ENCODE assay signal across 12 cellular contexts in the genomic region with DNA sequence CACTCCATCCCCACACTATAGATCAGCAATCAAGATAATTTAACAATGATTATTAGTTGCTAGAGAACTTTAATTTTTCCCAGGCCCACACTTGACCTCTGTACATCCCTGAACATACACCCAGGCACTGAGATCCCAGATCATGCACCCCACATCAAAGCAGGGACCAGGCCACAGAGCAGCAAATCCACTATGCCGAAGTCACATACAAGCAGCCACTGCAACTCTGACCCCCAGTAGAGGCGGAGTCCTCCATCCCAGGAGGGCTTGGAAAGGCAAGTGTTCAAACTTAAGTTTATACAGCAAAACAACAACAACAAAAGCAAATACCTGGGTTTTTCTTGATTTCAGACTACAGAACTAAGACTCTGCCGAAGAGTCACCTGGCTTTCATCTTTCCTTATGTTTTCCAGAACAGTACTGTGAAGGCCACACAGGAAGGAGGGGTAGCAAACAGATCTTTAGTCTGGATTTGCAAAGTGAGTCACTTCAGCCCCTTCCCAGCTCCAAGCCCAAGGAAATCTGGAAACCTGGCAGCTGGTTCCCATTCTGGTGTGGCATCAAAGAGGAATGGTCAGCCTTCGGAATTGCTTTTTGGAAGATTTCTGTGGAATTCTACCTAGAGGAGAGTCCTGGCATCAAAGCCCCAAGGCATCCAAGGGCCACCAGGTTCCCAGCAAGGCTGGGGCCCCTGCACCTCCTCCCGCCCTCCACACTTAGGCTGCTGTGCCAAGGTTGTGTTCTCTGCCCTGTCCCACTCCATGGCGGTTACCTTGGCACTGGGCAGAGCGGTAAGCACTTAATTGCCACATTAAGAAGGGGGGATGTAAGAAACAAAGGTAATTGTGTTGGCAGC. TPM values are rescaled to one million over a fixed set of nuclear protein-coding genes. Genes with fewer than 3 reads are reported as not detected.
DNase-seq lines count a peak whose midpoint lies in the region; ATAC-seq and TF ChIP-seq lines count a peak whose summit lies in the region.
"Had no signal": no experiment of that assay in that cellular context is flagged by ENCODE, and none has a peak within 500 bp of the region (broad histone marks: within the 10 kb centered on the region; RNA-seq: fewer than 3 reads in every experiment).

No MANE protein-coding gene starts in this region.

- intact Hi-C loops in colonic mucosa (cut with DNase I) (no loop called here), posterior vena cava (cut with DNase I) (loop anchor here (10.0 kb wide), 2 partner anchors 112 to 878 kb away; no protein-coding TSS in a partner anchor)

- peak overlapping the region; percentile 65 for H2AK5ac ChIP-seq in mesenchymal stem cell (ENCODE audit: low read length, severe bottlenecking)

- TF ChIP-seq POLR2A in suprapubic skin (IDR thresholded peaks at IDR 0.05) = no peak

- H2BK5ac ChIP-seq in mesenchymal stem cell (ENCODE audit: low read depth, low read length, poor library complexity, severe bottlenecking) = no peak overlapping the region

- no peak overlapping the region for H4K8ac ChIP-seq in mesenchymal stem cell (ENCODE audit: low read length)

- H3K4me3 ChIP-seq in NT2/D1 (ENCODE audit: insufficient read length, low read depth) (no peak overlapping the region), colonic mucosa (no peak overlapping the region), mesenchymal stem cell (ENCODE audit: insufficient read depth in 1 of 2, low read depth in 1 of 2, low read length in 2 of 2) (no peak overlapping the region), suprapubic skin (peak overlapping the region; percentile 88), BE2C (ENCODE audit: low read depth, low read length) (no peak overlapping the region)
- H3K4me3 ChIP-seq: PC-9 had no signal

- no peak for TF ChIP-seq CTCF in colonic mucosa (IDR thresholded peaks at IDR 0.05)
- TF ChIP-seq CTCF in suprapubic skin (IDR thresholded peaks at IDR 0.05) = no peak
- no peak for TF ChIP-seq CTCF in BE2C (IDR thresholded peaks at IDR 0.05; ENCODE audit: low read depth, low read length)

- H3K4me1 ChIP-seq in NT2/D1 (ENCODE audit: insufficient read depth, insufficient read length) (peaks cover 7% of the 10 kb centered on the region), colonic mucosa (peaks cover 15% of the 10 kb centered on the region), mesenchymal stem cell (ENCODE audit: control insufficient read depth, insufficient read depth, low read depth, low read length) (peaks cover 21% of the 10 kb centered on the region), suprapubic skin (peaks cover 92% of the 10 kb centered on the region), BE2C (no peaks in the 10 kb centered on the region)

- peak overlapping the region; percentile 1 for H4K91ac ChIP-seq in mesenchymal stem cell (ENCODE audit: low read length)

- no peak for ATAC-seq in HG03280 (IDR thresholded peaks at IDR 0.05; ENCODE audit: unreplicated experiment)

- peaks cover 38% of the 10 kb centered on the region for H3K79me1 ChIP-seq in mesenchymal stem cell (replicated peaks; ENCODE audit: low read length, poor library complexity, severe bottlenecking)

- no peak overlapping the region for H2BK15ac ChIP-seq in mesenchymal stem cell (ENCODE audit: low read depth, poor library complexity, severe bottlenecking)

- no peak overlapping the region for H2BK12ac ChIP-seq in mesenchymal stem cell (ENCODE audit: low read length in 2 of 2)

- no peak overlapping the region for H2BK120ac ChIP-seq in mesenchymal stem cell (ENCODE audit: low read depth, low read length)

- no peak overlapping the region for H3K14ac ChIP-seq in mesenchymal stem cell (ENCODE audit: low read length in 2 of 2)

- H3K36me3 ChIP-seq in NT2/D1 (ENCODE audit: insufficient read depth, insufficient read length, low read length) (peaks cover 68% of the 10 kb centered on the region), colonic mucosa (peaks cover 11% of the 10 kb centered on the region), mesenchymal stem cell (ENCODE audit: control insufficient read depth in 1 of 2, insufficient read depth in 2 of 2, low read depth in 1 of 2, low read length in 2 of 2) (peaks cover 32 to 40% of the 10 kb centered on the region in 2 experiments), suprapubic skin (peaks cover 28% of the 10 kb centered on the region), BE2C (no peaks in the 10 kb centered on the region)

- H3K9me3 ChIP-seq in NT2/D1 (ENCODE audit: insufficient read depth, low read length) (no peaks in the 10 kb centered on the region), colonic mucosa (no peaks in the 10 kb centered on the region), mesenchymal stem cell (ENCODE audit: control insufficient read depth, low read length) (peaks cover under 1% of the 10 kb centered on the region), suprapubic skin (no peaks in the 10 kb centered on the region), BE2C (no peaks in the 10 kb centered on the region)

- H3K4me2 ChIP-seq in mesenchymal stem cell (ENCODE audit: low read length, poor library complexity, severe bottlenecking) = no peak overlapping the region
- H3K4me2 ChIP-seq: PC-9 had no signal

- peak overlapping the region; percentile 17 for H3K9ac ChIP-seq in NT2/D1 (ENCODE audit: insufficient read length, low read depth)
- peak overlapping the region in 1 of 2 donors; percentile 55 for H3K9ac ChIP-seq in colonic mucosa (ENCODE audit: low read depth in 2 of 2, low read length in 2 of 2)
- peak overlapping the region; percentile 20 for H3K9ac ChIP-seq in mesenchymal stem cell (ENCODE audit: low read length)

- no peak overlapping the region for H3K23ac ChIP-seq in mesenchymal stem cell (ENCODE audit: low read length in 2 of 2)

- TF ChIP-seq EP300 in suprapubic skin (IDR thresholded peaks at IDR 0.05) = no peak

- no peak overlapping the region for H3K18ac ChIP-seq in mesenchymal stem cell (ENCODE audit: low read depth in 1 of 2, low read length in 2 of 2)

- H3K4ac ChIP-seq in mesenchymal stem cell (ENCODE audit: low read depth in 1 of 2, low read length in 2 of 2) = no peak overlapping the region

- DNase-seq in NT2/D1 (ENCODE audit: low read depth, low spot score) = no peak
- no peak for DNase-seq in colonic mucosa
- DNase-seq in mesenchymal stem cell = no peak
- DNase-seq in suprapubic skin (ENCODE audit: low spot score in 2 of 2) = no peak
- no peak for DNase-seq in BE2C
- no peak for DNase-seq in stimulated activated CD4-positive, alpha-beta T cell treated with anti-CD3 and anti-CD28 coated beads, Interleukin-2, amount 100 ng/mL, for 48 hours
- DNase-seq in posterior vena cava (ENCODE audit: low spot score) = no peak
- DNase-seq: CD4-positive, alpha-beta memory T cell; NCI-H1694 treated with DMSO at 0.1 percent for 48 hours; PC-9; T-helper 9 cell had no signal

- no peak overlapping the region for H2AFZ ChIP-seq in mesenchymal stem cell (ENCODE audit: low read depth, low read length)
- H2AFZ ChIP-seq: PC-9 had no signal

- H3K27ac ChIP-seq in colonic mucosa (peak overlapping the region; percentile 2), mesenchymal stem cell (ENCODE audit: low read length, poor library complexity, severe bottlenecking) (no peak overlapping the region), suprapubic skin (peak overlapping the region; percentile 56)
- H3K27ac ChIP-seq: PC-9 had no signal

- 94% methylated on average over 6 of the region's 7 CpGs for WGBS in mesenchymal stem cell
- 48% methylated on average over 7 of the region's 7 CpGs for WGBS in suprapubic skin

- no peaks in the 10 kb centered on the region for H3K27me3 ChIP-seq in NT2/D1 (ENCODE audit: insufficient read depth, insufficient read length)
- H3K27me3 ChIP-seq in colonic mucosa = no peaks in the 10 kb centered on the region
- H3K27me3 ChIP-seq in mesenchymal stem cell (ENCODE audit: control insufficient read depth in 1 of 2, insufficient read depth in 1 of 2, low read length in 2 of 2) = no peaks in the 10 kb centered on the region
- no peaks in the 10 kb centered on the region for H3K27me3 ChIP-seq in suprapubic skin
- H3K27me3 ChIP-seq in BE2C = peaks cover 2% of the 10 kb centered on the region

RNA-seq across cellular contexts. Expression of a gene that starts 7.3 kb away (rescaled TPM):
- total RNA-seq in colonic mucosa (100 to 1,000 TPM in 1 of 2 donors, 10 to 100 TPM in 1; 66.5 to 102 TPM), suprapubic skin (100 to 1,000 TPM; 133 to 367 (median 191) TPM), posterior vena cava (10 to 100 TPM; 68.5 to 84.2 TPM)
- 13.2 TPM for polyA plus RNA-seq in mesenchymal stem cell (2013, experiment 1 of 2)
- polyA plus RNA-seq in mesenchymal stem cell (2013, experiment 2 of 2) = 12.6 TPM
- 0.25 TPM for polyA plus RNA-seq in BE2C (2012; ENCODE audit: insufficient read depth, insufficient read length, low read depth)
